In genomic region chr3:140292684-140293083, GRCh38 we compare ENCODE assay signal across 1 cellular context.
TF ChIP-seq lines count a peak whose summit lies in the region.

No MANE protein-coding gene starts in this region.

TF ChIP-seq in HepG2, 621 proteins besides CTCF, POLR2A, EP300 and RAD21 (continued from another document):
- TF ChIP-seq, protein P1, sequence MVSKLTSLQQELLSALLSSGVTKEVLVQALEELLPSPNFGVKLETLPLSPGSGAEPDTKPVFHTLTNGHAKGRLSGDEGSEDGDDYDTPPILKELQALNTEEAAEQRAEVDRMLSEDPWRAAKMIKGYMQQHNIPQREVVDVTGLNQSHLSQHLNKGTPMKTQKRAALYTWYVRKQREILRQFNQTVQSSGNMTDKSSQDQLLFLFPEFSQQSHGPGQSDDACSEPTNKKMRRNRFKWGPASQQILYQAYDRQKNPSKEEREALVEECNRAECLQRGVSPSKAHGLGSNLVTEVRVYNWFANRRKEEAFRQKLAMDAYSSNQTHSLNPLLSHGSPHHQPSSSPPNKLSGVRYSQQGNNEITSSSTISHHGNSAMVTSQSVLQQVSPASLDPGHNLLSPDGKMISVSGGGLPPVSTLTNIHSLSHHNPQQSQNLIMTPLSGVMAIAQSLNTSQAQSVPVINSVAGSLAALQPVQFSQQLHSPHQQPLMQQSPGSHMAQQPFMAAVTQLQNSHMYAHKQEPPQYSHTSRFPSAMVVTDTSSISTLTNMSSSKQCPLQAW (CRISPR knock-in tag; IDR thresholded peaks at IDR 0.05): no peak
- TF ChIP-seq HOXA3 (CRISPR knock-in tag; IDR thresholded peaks at IDR 0.05): no peak
- no peak for TF ChIP-seq ETV5 (CRISPR knock-in tag; IDR thresholded peaks at IDR 0.05; ENCODE audit: borderline replicate concordance)
- TF ChIP-seq ZNF512B (CRISPR knock-in tag; IDR thresholded peaks at IDR 0.05; ENCODE audit: borderline replicate concordance): no peak
- TF ChIP-seq ARHGAP35 (CRISPR knock-in tag; IDR thresholded peaks at IDR 0.05; ENCODE audit: borderline replicate concordance): no peak
- no peak for TF ChIP-seq ZBTB21 (CRISPR knock-in tag; IDR thresholded peaks at IDR 0.05)
- TF ChIP-seq RBM22 (optimal IDR thresholded peaks at IDR 0.05; ENCODE audit: low read length): no peak
- TF ChIP-seq FOXO1 (CRISPR knock-in tag; IDR thresholded peaks at IDR 0.05): no peak
- no peak for TF ChIP-seq ZNF883 (CRISPR knock-in tag; IDR thresholded peaks at IDR 0.05; ENCODE audit: not compliant biosample characterization)
